ENCODE assay signal across 8 cellular contexts in the genomic region with DNA sequence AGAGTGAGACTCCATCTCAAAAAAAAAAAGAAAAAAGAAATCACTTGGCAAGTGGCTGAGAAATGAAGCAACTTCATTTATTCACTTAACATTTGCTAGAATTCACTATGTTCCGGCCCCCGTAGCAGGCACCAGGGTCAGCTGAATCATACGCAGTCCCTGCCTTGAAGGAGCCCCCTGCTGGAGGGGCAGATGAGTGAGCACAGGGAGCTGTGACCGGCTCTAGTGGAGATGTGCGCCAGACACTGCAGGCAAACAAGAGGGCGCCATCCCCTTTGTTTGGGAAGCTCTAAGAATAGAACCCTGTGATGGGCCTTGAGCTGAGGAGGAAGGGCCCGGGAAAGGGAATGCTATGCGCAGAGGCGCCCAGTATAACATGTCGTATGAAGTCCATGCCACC. TPM values are rescaled to one million over a fixed set of nuclear protein-coding genes. Genes with fewer than 3 reads are reported as not detected.
DNase-seq lines count a peak whose midpoint lies in the region; ATAC-seq and TF ChIP-seq lines count a peak whose summit lies in the region.

No MANE protein-coding gene starts in this region.

- peak; percentile 42 for ATAC-seq in activated naive CD8-positive, alpha-beta T cell treated with anti-CD3 and anti-CD28 coated beads, Interleukin-2, amount 50 U/mL, for 24 hours
- peak; percentile 50; the same call in 1 of the 2 replicates for ATAC-seq in PC-3
- peak; percentile 40 for ATAC-seq in stimulated activated naive CD8-positive, alpha-beta T cell treated with anti-CD3 and anti-CD28 coated beads, Interleukin-15, amount 100 ng/mL, for 72 hours

- TF ChIP-seq CTCF in PC-3 (conservative IDR thresholded peaks at IDR 0.05; ENCODE audit: low read depth, low read length) (peak; percentile 68), fibroblast of mammary gland (conservative IDR thresholded peaks at IDR 0.05; ENCODE audit: control insufficient read depth, insufficient read depth, low read depth, low read length) (peak; percentile 35)

- DNase-seq in activated naive CD8-positive, alpha-beta T cell treated with anti-CD3 and anti-CD28 coated beads, Interleukin-2, amount 50 U/mL, for 24 hours, result peak; percentile 17
- no peak for DNase-seq in activated naive CD8-positive, alpha-beta T cell treated with anti-CD3 and anti-CD28 coated beads for 36 hours
- DNase-seq in PC-3, result peak; percentile 27
- peak; percentile 40 for DNase-seq in fibroblast of mammary gland (ENCODE audit: low read depth)
- DNase-seq in stimulated activated naive CD8-positive, alpha-beta T cell treated with anti-CD3 and anti-CD28 coated beads, Interleukin-15, amount 100 ng/mL, for 72 hours, result no peak
- no peak for DNase-seq in NCI-H128 (lab: John Stamatoyannopoulos, UW; ENCODE audit: unreplicated experiment)
- DNase-seq in glomerular visceral epithelial cell (ENCODE audit: extremely low spot score), result no peak
- no peak for DNase-seq in activated T-cell treated with anti-CD3 and anti-CD28 coated beads, Interleukin-2, amount 50 U/mL, for 24 hours

- no peak overlapping the region for H3K27ac Mint-ChIP-seq in activated naive CD8-positive, alpha-beta T cell treated with anti-CD3 and anti-CD28 coated beads, Interleukin-2, amount 50 U/mL, for 24 hours
- H3K27ac Mint-ChIP-seq in activated naive CD8-positive, alpha-beta T cell treated with anti-CD3 and anti-CD28 coated beads for 36 hours, result no peak overlapping the region
- peak overlapping the region in 1 of 2 donors; percentile 59 for H3K27ac Mint-ChIP-seq in stimulated activated naive CD8-positive, alpha-beta T cell treated with anti-CD3 and anti-CD28 coated beads, Interleukin-15, amount 100 ng/mL, for 72 hours
- no peak overlapping the region for H3K27ac Mint-ChIP-seq in activated T-cell treated with anti-CD3 and anti-CD28 coated beads, Interleukin-2, amount 50 U/mL, for 24 hours

- POLR2A ChIA-PET in PC-3 (lab: Charles Lee; ENCODE audit: unreplicated experiment), result no interaction called here

- H3F3A ChIP-seq in PC-3 (ENCODE audit: low read length, unreplicated experiment), result no peaks in the 10 kb centered on the region

- H3K4me3 ChIP-seq in PC-3 (ENCODE audit: low read length), result no peak overlapping the region
- H3K4me3 ChIP-seq in fibroblast of mammary gland (ENCODE audit: control insufficient read depth, low read depth, low read length), result no peak overlapping the region

- no peak overlapping the region for H2AFZ ChIP-seq in PC-3 (ENCODE audit: low read length)

- H3K9me3 ChIP-seq in PC-3 (ENCODE audit: low read length), result no peaks in the 10 kb centered on the region

- intact Hi-C loops in PC-3 (cut with micrococcal nuclease), result no loop called here

- no peak overlapping the region for H3K4me3 Mint-ChIP-seq in activated naive CD8-positive, alpha-beta T cell treated with anti-CD3 and anti-CD28 coated beads, Interleukin-2, amount 50 U/mL, for 24 hours
- H3K4me3 Mint-ChIP-seq in activated naive CD8-positive, alpha-beta T cell treated with anti-CD3 and anti-CD28 coated beads for 36 hours, result no peak overlapping the region
- no peak overlapping the region for H3K4me3 Mint-ChIP-seq in stimulated activated naive CD8-positive, alpha-beta T cell treated with anti-CD3 and anti-CD28 coated beads, Interleukin-15, amount 100 ng/mL, for 72 hours
- H3K4me3 Mint-ChIP-seq in activated T-cell treated with anti-CD3 and anti-CD28 coated beads, Interleukin-2, amount 50 U/mL, for 24 hours, result no peak overlapping the region

- no peak overlapping the region for H3K4me2 ChIP-seq in PC-3 (ENCODE audit: low read length)

- no peak overlapping the region for H3K27ac ChIP-seq in PC-3 (ENCODE audit: low read length)

- no peaks in the 10 kb centered on the region for H3K27me3 Mint-ChIP-seq in activated naive CD8-positive, alpha-beta T cell treated with anti-CD3 and anti-CD28 coated beads, Interleukin-2, amount 50 U/mL, for 24 hours
- H3K27me3 Mint-ChIP-seq in activated naive CD8-positive, alpha-beta T cell treated with anti-CD3 and anti-CD28 coated beads for 36 hours, result no peaks in the 10 kb centered on the region
- H3K27me3 Mint-ChIP-seq in stimulated activated naive CD8-positive, alpha-beta T cell treated with anti-CD3 and anti-CD28 coated beads, Interleukin-15, amount 100 ng/mL, for 72 hours, result no peaks in the 10 kb centered on the region
- H3K27me3 Mint-ChIP-seq in activated T-cell treated with anti-CD3 and anti-CD28 coated beads, Interleukin-2, amount 50 U/mL, for 24 hours, result no peaks in the 10 kb centered on the region

- CTCF ChIA-PET in PC-3 (lab: Charles Lee), result interaction anchor here (1.1 kb wide), 1 partner anchor 232 kb away, joined by 12 read pairs; no protein-coding TSS in a partner anchor

- H3K36me3 ChIP-seq in PC-3 (ENCODE audit: low read depth, low read length), result no peaks in the 10 kb centered on the region; the same call in 1 of the 2 replicates

- H3K4me1 Mint-ChIP-seq in activated naive CD8-positive, alpha-beta T cell treated with anti-CD3 and anti-CD28 coated beads, Interleukin-2, amount 50 U/mL, for 24 hours, result no peaks in the 10 kb centered on the region
- H3K4me1 Mint-ChIP-seq in activated naive CD8-positive, alpha-beta T cell treated with anti-CD3 and anti-CD28 coated beads for 36 hours, result no peaks in the 10 kb centered on the region
- no peaks in the 10 kb centered on the region for H3K4me1 Mint-ChIP-seq in stimulated activated naive CD8-positive, alpha-beta T cell treated with anti-CD3 and anti-CD28 coated beads, Interleukin-15, amount 100 ng/mL, for 72 hours
- H3K4me1 Mint-ChIP-seq in activated T-cell treated with anti-CD3 and anti-CD28 coated beads, Interleukin-2, amount 50 U/mL, for 24 hours (ENCODE audit: low read depth), result no peaks in the 10 kb centered on the region

- H3K27me3 ChIP-seq in PC-3 (ENCODE audit: low read length), result no peaks in the 10 kb centered on the region

- no peak overlapping the region for H3K9ac ChIP-seq in PC-3 (ENCODE audit: low read length)

- H3K79me2 ChIP-seq in PC-3 (ENCODE audit: low read length), result no peaks in the 10 kb centered on the region

- H3K36me3 Mint-ChIP-seq in activated naive CD8-positive, alpha-beta T cell treated with anti-CD3 and anti-CD28 coated beads, Interleukin-2, amount 50 U/mL, for 24 hours (ENCODE audit: low read depth), result peaks cover 3% of the 10 kb centered on the region
- peaks cover 1% of the 10 kb centered on the region for H3K36me3 Mint-ChIP-seq in activated naive CD8-positive, alpha-beta T cell treated with anti-CD3 and anti-CD28 coated beads for 36 hours
- H3K36me3 Mint-ChIP-seq in activated T-cell treated with anti-CD3 and anti-CD28 coated beads, Interleukin-2, amount 50 U/mL, for 24 hours (ENCODE audit: low read depth), result peaks cover 57% of the 10 kb centered on the region

- no peaks in the 10 kb centered on the region for H3K9me3 Mint-ChIP-seq in activated naive CD8-positive, alpha-beta T cell treated with anti-CD3 and anti-CD28 coated beads, Interleukin-2, amount 50 U/mL, for 24 hours
- H3K9me3 Mint-ChIP-seq in activated naive CD8-positive, alpha-beta T cell treated with anti-CD3 and anti-CD28 coated beads for 36 hours, result no peaks in the 10 kb centered on the region
- H3K9me3 Mint-ChIP-seq in stimulated activated naive CD8-positive, alpha-beta T cell treated with anti-CD3 and anti-CD28 coated beads, Interleukin-15, amount 100 ng/mL, for 72 hours, result no peaks in the 10 kb centered on the region
- no peaks in the 10 kb centered on the region for H3K9me3 Mint-ChIP-seq in activated T-cell treated with anti-CD3 and anti-CD28 coated beads, Interleukin-2, amount 50 U/mL, for 24 hours

- BruUV-seq in PC-3 (replicated peaks; lab: Mats Ljungman, UMichigan), result no TSS peak

- no peaks in the 10 kb centered on the region for H3K4me1 ChIP-seq in PC-3 (ENCODE audit: insufficient read depth, low read length)

- no peaks in the 10 kb centered on the region for H4K20me1 ChIP-seq in PC-3 (ENCODE audit: low read length)

- no peaks in the 10 kb centered on the region for H3K9me2 ChIP-seq in PC-3 (replicated peaks; ENCODE audit: low read length)

RNA-seq across cellular contexts. Expression of a gene that starts 20.2 kb away (rescaled TPM):
- 100 to 1,000 TPM in 1 of 2 experiments, 10 to 100 TPM in 1; 96.4 to 101 TPM for total RNA-seq in activated naive CD8-positive, alpha-beta T cell treated with anti-CD3 and anti-CD28 coated beads for 36 hours
- total RNA-seq in PC-3 (2014; rRNA removed), result 73.9 and 93.1 TPM in 2 replicates

RNA-seq across cellular contexts. Expression of a gene that starts 44.5 kb away (rescaled TPM):
- 100 to 1,000 TPM; 118 to 121 TPM for total RNA-seq in activated naive CD8-positive, alpha-beta T cell treated with anti-CD3 and anti-CD28 coated beads for 36 hours
- total RNA-seq in PC-3 (2014; rRNA removed), result 154 and 162 TPM in 2 replicates

Comparison
In these comparisons a context has a peak if more than half of its experiments do, and no peak if none do; other contexts are left out.
1. DNase-seq: peak in activated naive CD8-positive, alpha-beta T cell treated with anti-CD3 and anti-CD28 coated beads, Interleukin-2, amount 50 U/mL, for 24 hours (single experiment), PC-3 (single experiment) and fibroblast of mammary gland (single experiment); none in activated naive CD8-positive, alpha-beta T cell treated with anti-CD3 and anti-CD28 coated beads for 36 hours (single experiment), stimulated activated naive CD8-positive, alpha-beta T cell treated with anti-CD3 and anti-CD28 coated beads, Interleukin-15, amount 100 ng/mL, for 72 hours (0 of 2), NCI-H128 (single experiment), glomerular visceral epithelial cell (single experiment) and activated T-cell treated with anti-CD3 and anti-CD28 coated beads, Interleukin-2, amount 50 U/mL, for 24 hours (single experiment).
2. Peak in every context shown above with its lines, with median percentiles within 50 percentile points of each other: ATAC-seq.